In the genomic region with DNA sequence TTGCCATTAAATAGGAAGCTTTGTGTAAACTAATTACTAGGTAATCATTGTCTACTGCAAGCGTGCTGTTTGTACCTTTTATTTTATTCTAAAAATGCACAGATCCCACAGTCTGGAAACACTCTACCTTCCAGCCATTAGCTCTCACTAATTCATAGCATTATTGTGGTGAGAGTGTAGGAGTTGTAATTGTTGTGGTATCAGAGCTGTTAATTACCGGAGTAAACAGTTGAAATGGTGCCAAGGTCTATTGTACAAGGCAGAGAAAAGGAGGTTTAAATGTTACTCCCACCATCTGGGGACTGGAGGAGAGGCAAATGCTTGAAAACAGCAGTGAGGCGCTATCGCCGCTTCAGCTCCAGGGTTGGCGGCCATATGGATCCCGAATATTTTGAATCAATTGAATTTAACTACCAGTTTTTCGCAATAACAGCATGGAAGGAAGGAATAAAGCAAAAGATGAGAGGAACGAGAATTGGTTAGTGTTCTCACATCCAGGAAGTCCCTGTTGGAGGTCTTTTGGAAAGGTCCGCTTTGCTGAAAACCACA, we compare ENCODE assay signal across 20 cellular contexts.
DNase-seq lines count a peak whose midpoint lies in the region; TF ChIP-seq lines count a peak whose summit lies in the region.
"Had no signal": no experiment of that assay in that cellular context is flagged by ENCODE, and none has a peak within 500 bp of the region (broad histone marks: within the 10 kb centered on the region; RNA-seq: fewer than 3 reads in every experiment).

No MANE protein-coding gene starts in this region.

- peaks cover 4% of the 10 kb centered on the region for H3K9me3 Mint-ChIP-seq in activated CD4-positive, alpha-beta memory T cell treated with anti-CD3 and anti-CD28 coated beads, Interleukin-2, amount 10 ng/mL, durations not matched to agents 7 days and 5 days
- H3K9me3 Mint-ChIP-seq in Calu3 (ENCODE audit: low read depth, unreplicated experiment) = no peaks in the 10 kb centered on the region
- H3K9me3 Mint-ChIP-seq: activated CD8-positive, alpha-beta T cell treated with anti-CD3 and anti-CD28 coated beads for 36 hours; effector memory CD8-positive, alpha-beta T cell; stimulated activated effector memory CD8-positive, alpha-beta T cell treated with anti-CD3 and anti-CD28 coated beads, Interleukin-12 subunit alpha, Interleukin-12 subunit beta, amount 100 ng/mL, for 72 hours had no signal

- H3K27me3 Mint-ChIP-seq in activated CD4-positive, alpha-beta memory T cell treated with anti-CD3 and anti-CD28 coated beads, Interleukin-2, amount 10 ng/mL, durations not matched to agents 7 days and 5 days = no peaks in the 10 kb centered on the region
- no peaks in the 10 kb centered on the region for H3K27me3 Mint-ChIP-seq in Calu3 (ENCODE audit: unreplicated experiment)
- H3K27me3 Mint-ChIP-seq: activated CD8-positive, alpha-beta T cell treated with anti-CD3 and anti-CD28 coated beads for 36 hours had no signal

- H3K27ac Mint-ChIP-seq in activated CD4-positive, alpha-beta memory T cell treated with anti-CD3 and anti-CD28 coated beads, Interleukin-2, amount 10 ng/mL, durations not matched to agents 7 days and 5 days = no peak overlapping the region
- no peak overlapping the region for H3K27ac Mint-ChIP-seq in Calu3 (ENCODE audit: unreplicated experiment)
- H3K27ac Mint-ChIP-seq: activated CD8-positive, alpha-beta T cell treated with anti-CD3 and anti-CD28 coated beads for 36 hours; effector memory CD8-positive, alpha-beta T cell; stimulated activated effector memory CD8-positive, alpha-beta T cell treated with anti-CD3 and anti-CD28 coated beads, Interleukin-12 subunit alpha, Interleukin-12 subunit beta, amount 100 ng/mL, for 72 hours had no signal

- no peak for TF ChIP-seq CTCF in Calu3 (IDR thresholded peaks at IDR 0.05; ENCODE audit: unreplicated experiment)

- no peak overlapping the region for H3K4me3 Mint-ChIP-seq in activated CD4-positive, alpha-beta memory T cell treated with anti-CD3 and anti-CD28 coated beads, Interleukin-2, amount 10 ng/mL, durations not matched to agents 7 days and 5 days
- H3K4me3 Mint-ChIP-seq in Calu3 (ENCODE audit: low read depth, unreplicated experiment) = no peak overlapping the region
- H3K4me3 Mint-ChIP-seq: activated CD8-positive, alpha-beta T cell treated with anti-CD3 and anti-CD28 coated beads for 36 hours; effector memory CD8-positive, alpha-beta T cell; stimulated activated effector memory CD8-positive, alpha-beta T cell treated with anti-CD3 and anti-CD28 coated beads, Interleukin-12 subunit alpha, Interleukin-12 subunit beta, amount 100 ng/mL, for 72 hours had no signal

- BruUV-seq in Calu3 (replicated peaks; lab: Mats Ljungman, UMichigan) = no TSS peak

- DNase-seq in NCI-H82 (lab: John Stamatoyannopoulos, UW) (peak; percentile 63), NCI-H82 treated with DMSO at 0.1 percent for 48 hours (lab: John Stamatoyannopoulos, UW; ENCODE audit: unreplicated experiment) (no peak), NCI-H146 treated with DMSO at 0.1 percent for 48 hours (lab: John Stamatoyannopoulos, UW; ENCODE audit: unreplicated experiment) (peak; percentile 81), SW480 (ENCODE audit: low spot score) (peak; percentile 14), renal cortical epithelial cell (ENCODE audit: low read depth) (peak; percentile 62), H4 (ENCODE audit: low spot score) (no peak), Calu3 (no peak)
- no peak for DNase-seq in activated CD4-positive, alpha-beta memory T cell treated with anti-CD3 and anti-CD28 coated beads, Interleukin-2, amount 10 ng/mL, durations not matched to agents 7 days and 5 days
- DNase-seq: activated CD8-positive, alpha-beta T cell treated with anti-CD3 and anti-CD28 coated beads for 36 hours; activated gamma-delta T cell treated with Interleukin-2 at 50 U/mL for 16 hours; colonic mucosa; effector memory CD8-positive, alpha-beta T cell; esophagus squamous epithelium; gastrocnemius medialis; hypothalamus; islet precursor cell; KBM-7; NCI-H446; stimulated activated CD4-positive, alpha-beta T cell treated with anti-CD3 and anti-CD28 coated beads, Interleukin-2, amount 100 ng/mL, for 24 hours had no signal

- POLR2A ChIA-PET in activated CD4-positive, alpha-beta memory T cell treated with anti-CD3 and anti-CD28 coated beads, Interleukin-2, amount 10 ng/mL, durations not matched to agents 7 days and 5 days (lab: Charles Lee) = no interaction called here

- CTCF ChIA-PET in activated CD4-positive, alpha-beta memory T cell treated with anti-CD3 and anti-CD28 coated beads, Interleukin-2, amount 10 ng/mL, durations not matched to agents 7 days and 5 days (lab: Charles Lee) = no interaction called here
- CTCF ChIA-PET in Calu3 (lab: Charles Lee) = interaction anchor here (0.7 to 1.8 kb wide), 2 partner anchors 12 to 31 kb away, joined by 3 read pairs; no protein-coding TSS in a partner anchor

- H3K4me1 Mint-ChIP-seq in activated CD4-positive, alpha-beta memory T cell treated with anti-CD3 and anti-CD28 coated beads, Interleukin-2, amount 10 ng/mL, durations not matched to agents 7 days and 5 days = no peaks in the 10 kb centered on the region
- H3K4me1 Mint-ChIP-seq in Calu3 (ENCODE audit: low read depth, unreplicated experiment) = no peaks in the 10 kb centered on the region
- H3K4me1 Mint-ChIP-seq: stimulated activated effector memory CD8-positive, alpha-beta T cell treated with anti-CD3 and anti-CD28 coated beads, Interleukin-12 subunit alpha, Interleukin-12 subunit beta, amount 100 ng/mL, for 72 hours had no signal

- intact Hi-C loops in Calu3 (cut with micrococcal nuclease; ENCODE audit: unreplicated experiment) = no loop called here

- H3K36me3 Mint-ChIP-seq in activated CD4-positive, alpha-beta memory T cell treated with anti-CD3 and anti-CD28 coated beads, Interleukin-2, amount 10 ng/mL, durations not matched to agents 7 days and 5 days (ENCODE audit: low read depth) = no peaks in the 10 kb centered on the region
- H3K36me3 Mint-ChIP-seq in Calu3 (ENCODE audit: insufficient read depth, unreplicated experiment) = no peaks in the 10 kb centered on the region
- H3K36me3 Mint-ChIP-seq: stimulated activated effector memory CD8-positive, alpha-beta T cell treated with anti-CD3 and anti-CD28 coated beads, Interleukin-12 subunit alpha, Interleukin-12 subunit beta, amount 100 ng/mL, for 72 hours had no signal

Comparison
In these comparisons a context has a peak if more than half of its experiments do, and no peak if none do; other contexts are left out.
1. DNase-seq: peak in NCI-H82 (single experiment), NCI-H146 treated with DMSO at 0.1 percent for 48 hours (single experiment), SW480 (single experiment) and renal cortical epithelial cell (single experiment); none in NCI-H82 treated with DMSO at 0.1 percent for 48 hours (single experiment), H4 (single experiment), activated CD4-positive, alpha-beta memory T cell treated with anti-CD3 and anti-CD28 coated beads, Interleukin-2, amount 10 ng/mL, durations not matched to agents 7 days and 5 days (single experiment) and Calu3 (single experiment).